Comparison of ENCODE assay signal across 24 cellular contexts in the genomic region with DNA sequence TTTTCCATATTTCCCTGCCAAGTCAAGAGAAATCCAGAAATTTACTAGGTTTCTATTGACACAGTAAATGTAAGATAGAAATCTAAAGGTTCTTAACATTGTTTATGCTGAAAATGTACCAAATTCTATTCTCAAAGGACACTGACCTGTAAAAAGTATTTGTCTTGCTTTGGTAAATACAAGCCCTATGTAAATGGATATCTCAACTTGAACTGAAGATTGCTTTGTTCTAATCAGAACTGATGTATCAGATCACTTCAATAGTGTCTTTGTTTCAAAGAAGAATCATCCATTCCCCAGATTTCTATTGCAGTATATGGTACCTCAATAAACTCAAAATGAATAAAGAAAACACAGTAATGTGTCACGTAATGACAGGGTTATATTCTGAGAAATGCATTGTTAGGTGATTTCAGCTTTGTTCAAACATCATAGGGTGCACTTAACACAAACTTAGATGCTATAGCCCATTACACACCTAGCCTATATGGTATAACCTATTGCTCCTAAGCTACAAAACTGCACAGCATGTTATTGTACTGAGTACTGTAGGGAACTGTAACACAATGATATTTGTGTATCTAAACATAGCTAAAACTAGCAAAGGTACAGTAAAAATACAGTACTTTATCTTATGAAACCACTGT.
DNase-seq lines count a peak whose midpoint lies in the region; ATAC-seq, FAIRE-seq and TF ChIP-seq lines count a peak whose summit lies in the region.
"Had no signal": no experiment of that assay in that cellular context is flagged by ENCODE, and none has a peak within 500 bp of the region (broad histone marks: within the 10 kb centered on the region; RNA-seq: fewer than 3 reads in every experiment).

No MANE protein-coding gene starts in this region.

- in situ Hi-C loops in HepG2 (cut with HindIII; ENCODE audit: extremely low pct_ligation_motif_present, low pct_unique_long_range_greater_than_20kb) = loop anchor here (10.0 kb wide), 1 partner anchor 153 kb away; no protein-coding TSS in a partner anchor
- in situ Hi-C loops in SK-MEL-5 (cut with HindIII; ENCODE audit: low pct_unique_long_range_greater_than_20kb, low sequenced_read_pairs) = no loop called here

- peak overlapping the region; percentile 26; the same call in 1 of the 2 replicates for H3K4me2 ChIP-seq in HepG2 (ENCODE audit: low read depth, low read length)

- H3K9me3 ChIP-seq in HepG2 (ENCODE audit: low read length) (no peaks in the 10 kb centered on the region), right lobe of liver (no peaks in the 10 kb centered on the region)
- H3K9me3 ChIP-seq: BE2C, Caco-2, Peyer's patch had no signal

- H3K4me1 ChIP-seq in HepG2 (ENCODE audit: insufficient read depth, low read length) (peaks cover 36% of the 10 kb centered on the region), right lobe of liver (no peaks in the 10 kb centered on the region)
- H3K4me1 ChIP-seq: BE2C, Caco-2, Peyer's patch had no signal

- WGBS in HepG2 (ENCODE audit: low lambda C conversion rate) = 21% methylated on average over 1 of the region's 1 CpG
- WGBS in right lobe of liver (ENCODE audit: insufficient coverage, low coverage, low lambda C conversion rate, missing lambda C conversion rate) = 67% methylated on average over 1 of the region's 1 CpG

- no TSS peak for BruUV-seq in HepG2 (replicated peaks; lab: Mats Ljungman, UMichigan)

- CTCF ChIA-PET in HepG2 (lab: Yijun Ruan, JAX; ENCODE audit: low intra/inter-chr PET ratio, low total read pairs) = no interaction called here

- no peaks in the 10 kb centered on the region for H3K79me2 ChIP-seq in HepG2 (ENCODE audit: insufficient read depth, low read length)

- no peak overlapping the region for H2AFZ ChIP-seq in HepG2 (ENCODE audit: low read length)

- TF ChIP-seq CTCF in HepG2 (CRISPR knock-in tag; IDR thresholded peaks at IDR 0.05) = no peak
- no peak for TF ChIP-seq CTCF in right lobe of liver (IDR thresholded peaks at IDR 0.05)

- no peaks in the 10 kb centered on the region for H4K20me1 ChIP-seq in HepG2 (ENCODE audit: insufficient read depth, low read length)

- DNase-seq in HepG2 (ENCODE audit: low spot score) (peak; percentile 88), right lobe of liver (no peak), SK-MEL-5 (ENCODE audit: low read depth, low spot score) (peak; percentile 92), inferior parietal cortex (ENCODE audit: extremely low spot score) (peak; percentile 36), COLO668 (lab: John Stamatoyannopoulos, UW; ENCODE audit: unreplicated experiment) (no peak), NCI-H146 treated with DMSO at 0.1 percent for 48 hours (lab: John Stamatoyannopoulos, UW; ENCODE audit: unreplicated experiment) (no peak)
- DNase-seq: BE2C; Caco-2; DND-41; GOT3; HCEC 1CT; KG1; NCI-H1092 treated with DMSO at 0.1 percent for 48 hours; NCI-H146; NCI-H2029 treated with DMSO at 0.1 percent for 48 hours; NCI-H446; NCI-H526 treated with DMSO at 0.1 percent for 48 hours; NK-92 treated with Interleukin-12 subunit alpha and Interleukin-12 subunit beta, amount 100 ng/mL, for 24 hours; Peyer's patch had no signal

- no peak for TF ChIP-seq RAD21 in HepG2 (CRISPR knock-in tag; IDR thresholded peaks at IDR 0.05)

- no peak overlapping the region for H3K4me3 ChIP-seq in HepG2 (replicated peaks in 1 of 3; ENCODE audit: insufficient read depth in 1 of 3, low read depth in 2 of 3, low read length in 3 of 3)
- H3K4me3 ChIP-seq in right lobe of liver = no peak overlapping the region
- H3K4me3 ChIP-seq: GM12878, Peyer's patch had no signal

- TF ChIP-seq POLR2A in HepG2 (IDR thresholded peaks at IDR 0.05; ENCODE audit: insufficient read depth in 1 of 2, low read depth in 2 of 2, low read length in 2 of 2) = no peak
- no peak for TF ChIP-seq POLR2A in right lobe of liver (IDR thresholded peaks at IDR 0.05)

- H3K27ac ChIP-seq in HepG2 (ENCODE audit: extremely low read length, insufficient read depth, low read length) (peak overlapping the region; percentile 37), right lobe of liver (no peak overlapping the region)
- H3K27ac ChIP-seq: HL-60, Peyer's patch had no signal

- ATAC-seq in HepG2 (peak; percentile 91), right lobe of liver (no peak), GM19035 (IDR thresholded peaks at IDR 0.05; ENCODE audit: unreplicated experiment) (no peak), GM18870 (IDR thresholded peaks at IDR 0.05; ENCODE audit: unreplicated experiment) (no peak)
- ATAC-seq: GM12878 had no signal

- POLR2A ChIA-PET in HepG2 (lab: Yijun Ruan, JAX) = no interaction called here

- TF ChIP-seq EP300 in HepG2 (IDR thresholded peaks at IDR 0.05; ENCODE audit: low read depth in 2 of 2, low read length in 2 of 2) (peak in 1 of 2 experiments; percentile 70; a peak in 2 of 4 replicates), HepG2 (CRISPR knock-in tag; IDR thresholded peaks at IDR 0.05; ENCODE audit: borderline replicate concordance) (no peak)

- H3K27me3 ChIP-seq in HepG2 (ENCODE audit: control insufficient read depth in 1 of 2, insufficient read depth in 2 of 2, low read length in 2 of 2) (no peaks in the 10 kb centered on the region), right lobe of liver (no peaks in the 10 kb centered on the region)
- H3K27me3 ChIP-seq: Peyer's patch had no signal

- intact Hi-C loops in HepG2 (cut with micrococcal nuclease; ENCODE audit: unreplicated experiment) (no loop called here), right lobe of liver (cut with DNase I) (no loop called here)

- H3K9ac ChIP-seq in HepG2 (ENCODE audit: insufficient read depth, low read depth, low read length) = no peak overlapping the region

- FAIRE-seq in HepG2 (lab: Jason Lieb, UNC) = no peak
- FAIRE-seq: A204.1, GM12878 had no signal

- no peaks in the 10 kb centered on the region for H3K36me3 ChIP-seq in HepG2 (replicated peaks in 1 of 2; ENCODE audit: control insufficient read depth in 1 of 2, insufficient read depth in 2 of 2, low read length in 2 of 2)
- no peaks in the 10 kb centered on the region for H3K36me3 ChIP-seq in right lobe of liver
- H3K36me3 ChIP-seq: BE2C, Peyer's patch had no signal

TF ChIP-seq in HepG2, 621 proteins besides CTCF, POLR2A, EP300 and RAD21 (continues in another document):
- TF ChIP-seq RXRB (CRISPR knock-in tag; IDR thresholded peaks at IDR 0.05; ENCODE audit: borderline replicate concordance) (peak; percentile 78), FOXK2 (IDR thresholded peaks at IDR 0.05) (no peak), KDM5B (CRISPR knock-in tag; IDR thresholded peaks at IDR 0.05; ENCODE audit: borderline replicate concordance) (no peak), ZNF737 (CRISPR knock-in tag; IDR thresholded peaks at IDR 0.05; ENCODE audit: borderline replicate concordance) (no peak), ZNF609 (CRISPR knock-in tag; IDR thresholded peaks at IDR 0.05; ENCODE audit: borderline replicate concordance) (peak; percentile 39; the same call in 1 of the 2 replicates), TEAD2 (CRISPR knock-in tag; IDR thresholded peaks at IDR 0.05) (no peak), RCOR2 (CRISPR knock-in tag; IDR thresholded peaks at IDR 0.05) (peak; percentile 42; the same call in 1 of the 2 replicates), SMARCC2 (IDR thresholded peaks at IDR 0.05) (no peak), PPARG (CRISPR knock-in tag; conservative IDR thresholded peaks at IDR 0.05) (0 out of 2 replicates have a peak, but pooled peaks have one; percentile 32), FOXP1 (IDR thresholded peaks at IDR 0.05) (no peak), FOXP1 (CRISPR knock-in tag; IDR thresholded peaks at IDR 0.05) (peak; percentile 55; the same call in 1 of the 2 replicates)

Comparison
In these comparisons a context has a peak if more than half of its experiments do, and no peak if none do; other contexts are left out.
1. DNase-seq: peak in HepG2 (single experiment), SK-MEL-5 (single experiment) and inferior parietal cortex (single experiment); none in right lobe of liver (0 of 3), COLO668 (single experiment) and NCI-H146 treated with DMSO at 0.1 percent for 48 hours (single experiment).